8 cellular contexts compared by ENCODE assay signal in the genomic region with DNA sequence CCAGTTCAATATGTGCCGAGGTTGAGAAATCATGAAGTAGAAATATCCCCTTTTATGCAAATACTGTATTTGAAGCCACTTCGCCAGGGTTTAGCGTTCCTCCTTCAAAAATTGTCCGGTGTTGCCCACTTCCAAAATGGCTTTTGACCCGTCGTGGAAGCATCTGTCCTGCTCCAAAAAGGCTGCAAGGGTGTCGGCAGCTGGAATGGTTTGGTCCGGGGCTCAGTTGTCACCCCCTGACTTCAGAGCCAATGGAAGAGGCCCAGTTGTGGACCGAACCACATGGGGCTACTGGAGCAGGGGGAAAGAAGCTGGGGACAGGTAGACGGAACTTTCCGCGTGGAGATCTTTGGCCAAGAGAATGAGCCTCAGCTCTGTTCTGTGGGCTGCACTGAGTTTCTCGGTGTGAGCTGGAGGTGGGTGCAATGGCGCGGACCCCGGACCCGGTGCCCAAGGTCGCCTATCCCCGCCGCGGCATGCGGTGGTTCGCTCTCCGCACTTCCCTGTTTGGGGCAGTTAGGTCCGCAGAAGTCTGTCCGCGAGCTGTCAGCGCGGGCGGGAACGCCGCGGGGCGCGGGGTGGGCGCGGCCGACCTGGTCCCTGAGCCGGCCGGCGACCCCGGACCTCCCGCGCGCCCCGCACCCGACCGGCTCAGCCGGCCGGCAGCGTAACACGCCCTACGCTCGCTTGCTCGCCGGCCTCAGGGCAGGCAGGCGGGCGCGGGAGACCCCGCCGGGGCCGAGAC. TPM values are rescaled to one million over a fixed set of nuclear protein-coding genes. Genes with fewer than 3 reads are reported as not detected.
DNase-seq lines count a peak whose midpoint lies in the region; ATAC-seq, FAIRE-seq and TF ChIP-seq lines count a peak whose summit lies in the region.

A gene (plus strand): TSS at position 527 of the 745 bp plus-strand sequence. CDS start 259 bp downstream, outside the sequence.

- H3K27me3 ChIP-seq in Karpas-422 (ENCODE audit: low read length) (no peaks in the 10 kb centered on the region), esophagus muscularis mucosa (no peaks in the 10 kb centered on the region), muscle layer of duodenum (ENCODE audit: low read depth, low read length) (no peaks in the 10 kb centered on the region)

- no peak for TF ChIP-seq EP300 in esophagus muscularis mucosa (IDR thresholded peaks at IDR 0.05)

- peak within 1 kb of the TSS; percentile 70; the same call in 1 of the 2 replicates for H2AFZ ChIP-seq in Karpas-422 (ENCODE audit: low read length)

- 1% methylated on average over 27 of the region's 62 CpGs for WGBS in esophagus muscularis mucosa

- TF ChIP-seq CTCF in esophagus muscularis mucosa (IDR thresholded peaks at IDR 0.05): peak in 1 of 3 experiments; percentile 21

- H3K4me2 ChIP-seq in Karpas-422 (ENCODE audit: low read depth, low read length, poor library complexity, severe bottlenecking): peak within 1 kb of the TSS; percentile 84

- H3K27ac Mint-ChIP-seq in activated T-cell treated with anti-CD3 and anti-CD28 coated beads, Interleukin-2, amount 50 U/mL, for 72 hours: peak within 1 kb of the TSS; percentile 99

- DNase-seq in D341Med (ENCODE audit: low spot score) (peak; percentile 89), Karpas-422 (peak; percentile 97), RCC 7860 (ENCODE audit: low spot score) (peak; percentile 77), esophagus muscularis mucosa (ENCODE audit: extremely low spot score) (peak; percentile 97)
- peak; percentile 87 to 90 for DNase-seq in activated T-cell treated with anti-CD3 and anti-CD28 coated beads, Interleukin-2, amount 50 U/mL, for 72 hours
- DNase-seq in stimulated activated CD8-positive, alpha-beta memory T cell treated with anti-CD3 and anti-CD28 coated beads, Interleukin-7, amount 100 ng/mL, for 24 hours (ENCODE audit: low read depth): peak; percentile 70

- H3K4me1 ChIP-seq in Karpas-422 (ENCODE audit: low read length) (peaks cover 65% of the 10 kb centered on the region), esophagus muscularis mucosa (peaks cover 32 to 69% (median 58%) of the 10 kb centered on the region in 4 donors), muscle layer of duodenum (ENCODE audit: control insufficient read depth in 1 of 2, insufficient read depth in 2 of 2, low read length in 2 of 2) (peaks cover 3 to 25% of the 10 kb centered on the region in 2 donors)

- H3K36me3 Mint-ChIP-seq in activated T-cell treated with anti-CD3 and anti-CD28 coated beads, Interleukin-2, amount 50 U/mL, for 72 hours (ENCODE audit: insufficient read depth in 2 of 2): peaks cover 4 to 8% of the 10 kb centered on the region in 2 donors

- H3K9me2 ChIP-seq in Karpas-422 (replicated peaks; ENCODE audit: insufficient read depth, low read length): no peaks in the 10 kb centered on the region

- peaks cover 4% of the 10 kb centered on the region; the same call in 1 of the 2 replicates for H4K20me1 ChIP-seq in Karpas-422 (ENCODE audit: insufficient read depth, low read depth, low read length)

- peaks cover 67% of the 10 kb centered on the region for H3K4me1 Mint-ChIP-seq in activated T-cell treated with anti-CD3 and anti-CD28 coated beads, Interleukin-2, amount 50 U/mL, for 72 hours (ENCODE audit: low read depth)

- peak within 1 kb of the TSS; percentile 97 for H3K4me3 ChIP-seq in Karpas-422 (ENCODE audit: low read length)
- peak within 1 kb of the TSS; percentile 82 to 99 (median 88) for H3K4me3 ChIP-seq in esophagus muscularis mucosa
- peak within 1 kb of the TSS; percentile 86 to 92 for H3K4me3 ChIP-seq in muscle layer of duodenum (ENCODE audit: low read depth in 1 of 2, low read length in 2 of 2)

- H3K9me3 Mint-ChIP-seq in activated T-cell treated with anti-CD3 and anti-CD28 coated beads, Interleukin-2, amount 50 U/mL, for 72 hours: no peaks in the 10 kb centered on the region

- TF ChIP-seq POLR2A in esophagus muscularis mucosa (IDR thresholded peaks at IDR 0.05; ENCODE audit: low read depth): no peak

- peak within 1 kb of the TSS; percentile 91 for H3K9ac ChIP-seq in Karpas-422 (ENCODE audit: low read length)

- peaks cover 75% of the 10 kb centered on the region for H3K79me2 ChIP-seq in Karpas-422 (ENCODE audit: low read length)

- peak; percentile 53 for ATAC-seq in GM21723 (IDR thresholded peaks at IDR 0.05; ENCODE audit: unreplicated experiment)
- ATAC-seq in activated T-cell treated with anti-CD3 and anti-CD28 coated beads, Interleukin-2, amount 50 U/mL, for 72 hours (replicated peaks in 1 of 2): peak; percentile 69 to 72

- FAIRE-seq in RCC 7860 (lab: Jason Lieb, UNC): no peak

- intact Hi-C loops in esophagus muscularis mucosa (cut with DNase I): loop anchor here (5.0 kb wide), 1 partner anchor 47 kb away; no protein-coding TSS in a partner anchor

- peak within 1 kb of the TSS; percentile 99 to 100 for H3K4me3 Mint-ChIP-seq in activated T-cell treated with anti-CD3 and anti-CD28 coated beads, Interleukin-2, amount 50 U/mL, for 72 hours

- peaks cover 9% of the 10 kb centered on the region; the same call in 1 of the 2 replicates for H3K36me3 ChIP-seq in Karpas-422 (ENCODE audit: insufficient read depth, low read length)
- peaks cover 0 to 9% (median 2%) of the 10 kb centered on the region in 4 donors for H3K36me3 ChIP-seq in esophagus muscularis mucosa
- H3K36me3 ChIP-seq in muscle layer of duodenum (ENCODE audit: control insufficient read depth in 1 of 2, insufficient read depth in 2 of 2, low read length in 2 of 2): peaks cover 0 to 4% of the 10 kb centered on the region in 2 donors

- no peaks in the 10 kb centered on the region for H3K27me3 Mint-ChIP-seq in activated T-cell treated with anti-CD3 and anti-CD28 coated beads, Interleukin-2, amount 50 U/mL, for 72 hours (ENCODE audit: low read depth)

- H3K9me3 ChIP-seq in Karpas-422 (ENCODE audit: low read length) (no peaks in the 10 kb centered on the region), esophagus muscularis mucosa (no peaks in the 10 kb centered on the region), muscle layer of duodenum (ENCODE audit: control insufficient read depth in 1 of 2, low read length in 2 of 2) (no peaks in the 10 kb centered on the region)

- H3K27ac ChIP-seq in Karpas-422 (ENCODE audit: low read length): peak within 1 kb of the TSS; percentile 87
- peak within 1 kb of the TSS; percentile 84 to 88 (median 86) for H3K27ac ChIP-seq in esophagus muscularis mucosa (replicated peaks in 1 of 4)
- peak within 1 kb of the TSS; percentile 86 for H3K27ac ChIP-seq in muscle layer of duodenum (ENCODE audit: low read length)

RNA-seq across cellular contexts. Expression of the gene that starts here (rescaled TPM):
- 277 and 337 TPM in 2 replicates for total RNA-seq in Karpas-422 (2014; rRNA removed; shearing (Covaris generic); ENCODE audit: low replicate concordance)
- 10 to 100 TPM; 67.8 to 72.8 TPM for total RNA-seq in activated T-cell treated with anti-CD3 and anti-CD28 coated beads, Interleukin-2, amount 50 U/mL, for 72 hours
- total RNA-seq in esophagus muscularis mucosa: 100 to 1,000 TPM in 2 of 4 donors, 10 to 100 TPM in 2; 91.3 to 165 (median 124) TPM

Comparison
In these comparisons a context has a peak if more than half of its experiments do, and no peak if none do; other contexts are left out.
1. Peak in every context shown above with its lines: DNase-seq, ATAC-seq, H3K4me3 ChIP-seq and H3K27ac ChIP-seq.